In genomic region chr1:94542088-94542671, GRCh38 we compare ENCODE assay signal across 8 cellular contexts. TPM values are rescaled to one million over a fixed set of nuclear protein-coding genes. Genes with fewer than 3 reads are reported as not detected.
DNase-seq lines count a peak whose midpoint lies in the region; ATAC-seq and TF ChIP-seq lines count a peak whose summit lies in the region.

No MANE protein-coding gene starts in this region.

- H2BK12ac ChIP-seq in trophoblast cell (ENCODE audit: low read length): peak overlapping the region; percentile 90

- H3K79me1 ChIP-seq in trophoblast cell (ENCODE audit: low read length): peaks cover 17% of the 10 kb centered on the region

- H3K4me3 ChIP-seq in HEK293 (ENCODE audit: low read depth, low read length): peak overlapping the region; percentile 78
- peak overlapping the region; percentile 73 for H3K4me3 ChIP-seq in trophoblast cell (ENCODE audit: low read depth, low read length)

- H3K27ac ChIP-seq in HEK293 (ENCODE audit: extremely low read depth, low read depth, low read length) (peak overlapping the region; percentile 47; the same call in 1 of the 2 replicates), trophoblast cell (ENCODE audit: low read depth, low read length) (peak overlapping the region; percentile 95)

- peak overlapping the region; percentile 50 for H4K8ac ChIP-seq in trophoblast cell (ENCODE audit: low read depth, low read length)

- peak overlapping the region; percentile 87 for H3K9ac ChIP-seq in trophoblast cell (ENCODE audit: low read length)

- peaks cover 4% of the 10 kb centered on the region; the same call in 1 of the 2 replicates for H3K4me1 ChIP-seq in HEK293 (ENCODE audit: control insufficient read depth, insufficient read depth, low read length)
- H3K4me1 ChIP-seq in trophoblast cell (ENCODE audit: control insufficient read depth in 1 of 2, insufficient read depth in 2 of 2, low read length in 2 of 2): peaks cover 8 to 11% of the 10 kb centered on the region in 2 experiments

- no CpG with 5 or more reads among the region's 25 CpGs for WGBS in trophoblast cell (ENCODE audit: extremely low coverage, insufficient coverage, insufficient read length)

- peak overlapping the region; percentile 91 for H2AK5ac ChIP-seq in trophoblast cell (ENCODE audit: low read length)

- peak overlapping the region; percentile 87 for H3K4me2 ChIP-seq in trophoblast cell (ENCODE audit: low read length)

- no peak overlapping the region for H4K12ac ChIP-seq in trophoblast cell (ENCODE audit: low read depth, low read length)

- H3K36me3 ChIP-seq in HEK293 (ENCODE audit: control insufficient read depth in 2 of 2, insufficient read depth in 1 of 2, low read length in 2 of 2) (peaks cover 0 to 16% of the 10 kb centered on the region in 2 experiments; a peak in 1 of 3 replicates), trophoblast cell (ENCODE audit: control insufficient read depth in 1 of 2, insufficient read depth in 2 of 2, low read length in 2 of 2) (peaks cover 8 to 11% of the 10 kb centered on the region in 2 experiments)

- POLR2A ChIA-PET in HEK293 (lab: Yijun Ruan, JAX): interaction anchor here (2.0 kb wide), 1 partner anchor 18 kb away, joined by 9 read pairs; no protein-coding TSS in a partner anchor
- POLR2A ChIA-PET in activated CD8-positive, alpha-beta T cell treated with anti-CD3 and anti-CD28 coated beads for 36 hours (lab: Charles Lee): no interaction called here

- H3K27me3 ChIP-seq in trophoblast cell (ENCODE audit: insufficient read depth, low read length): no peaks in the 10 kb centered on the region

- H3K4me3 Mint-ChIP-seq in activated CD8-positive, alpha-beta T cell treated with anti-CD3 and anti-CD28 coated beads for 36 hours: peak overlapping the region; percentile 75
- H3K4me3 Mint-ChIP-seq in glutamatergic neuron (ENCODE audit: unreplicated experiment): peak overlapping the region; percentile 85

- H4K91ac ChIP-seq in trophoblast cell (ENCODE audit: low read depth, low read length): peak overlapping the region; percentile 78

- peaks cover 17% of the 10 kb centered on the region for H3K4me1 Mint-ChIP-seq in activated CD8-positive, alpha-beta T cell treated with anti-CD3 and anti-CD28 coated beads for 36 hours (ENCODE audit: low read depth)
- H3K4me1 Mint-ChIP-seq in glutamatergic neuron (ENCODE audit: low read depth, unreplicated experiment): peaks cover 8% of the 10 kb centered on the region

- no peak for TF ChIP-seq CTCF in HEK293 (tag by site-specific recombination; IDR thresholded peaks at IDR 0.05)
- TF ChIP-seq CTCF in activated CD8-positive, alpha-beta T cell treated with anti-CD3 and anti-CD28 coated beads for 36 hours (IDR thresholded peaks at IDR 0.05): no peak
- no peak for TF ChIP-seq CTCF in glutamatergic neuron (IDR thresholded peaks at IDR 0.05; ENCODE audit: partially characterized antibody, unreplicated experiment)

- H2BK120ac ChIP-seq in trophoblast cell (ENCODE audit: insufficient read depth, low read length, poor library complexity): peak overlapping the region; percentile 56

- intact Hi-C loops in activated CD8-positive, alpha-beta T cell treated with anti-CD3 and anti-CD28 coated beads for 36 hours (cut with micrococcal nuclease): no loop called here

- H3K36me3 Mint-ChIP-seq in activated CD8-positive, alpha-beta T cell treated with anti-CD3 and anti-CD28 coated beads for 36 hours (ENCODE audit: low read depth): no peaks in the 10 kb centered on the region
- H3K36me3 Mint-ChIP-seq in glutamatergic neuron (ENCODE audit: unreplicated experiment): no peaks in the 10 kb centered on the region

- peaks cover 62% of the 10 kb centered on the region for H3K27me3 Mint-ChIP-seq in activated CD8-positive, alpha-beta T cell treated with anti-CD3 and anti-CD28 coated beads for 36 hours
- peaks cover 8% of the 10 kb centered on the region for H3K27me3 Mint-ChIP-seq in glutamatergic neuron (ENCODE audit: unreplicated experiment)

- CTCF ChIA-PET in HEK293 (lab: Yijun Ruan, JAX): interaction anchor here (0.5 to 2.8 kb wide), 6 partner anchors 18 to 263 kb away, joined by 3 to 7 read pairs (median 3); no protein-coding TSS in a partner anchor
- CTCF ChIA-PET in activated CD8-positive, alpha-beta T cell treated with anti-CD3 and anti-CD28 coated beads for 36 hours (lab: Charles Lee): interaction anchor here (1.0 kb wide), 1 partner anchor 61 kb away, joined by 3 read pairs; no protein-coding TSS in a partner anchor

- H3K9me3 Mint-ChIP-seq in activated CD8-positive, alpha-beta T cell treated with anti-CD3 and anti-CD28 coated beads for 36 hours: no peaks in the 10 kb centered on the region
- H3K9me3 Mint-ChIP-seq in glutamatergic neuron (ENCODE audit: unreplicated experiment): peaks cover 2% of the 10 kb centered on the region

- H3K4ac ChIP-seq in trophoblast cell (ENCODE audit: low read depth, low read length): peak overlapping the region; percentile 97

- ATAC-seq in activated CD8-positive, alpha-beta T cell treated with anti-CD3 and anti-CD28 coated beads for 36 hours: peak; percentile 35

- H3K9me3 ChIP-seq in HEK293 (ENCODE audit: control insufficient read depth, insufficient read depth, low read depth, low read length): no peaks in the 10 kb centered on the region
- H3K9me3 ChIP-seq in trophoblast cell (ENCODE audit: insufficient read depth, low read depth, low read length): peaks cover 1% of the 10 kb centered on the region

- peak overlapping the region; percentile 68 for H3K14ac ChIP-seq in trophoblast cell (ENCODE audit: low read length)

- H2BK5ac ChIP-seq in trophoblast cell (ENCODE audit: low read depth, low read length, poor library complexity): peak overlapping the region; percentile 90

- DNase-seq in ELR (ENCODE audit: low read depth) (peak; percentile 64), glutamatergic neuron (peak; percentile 29), trophoblast cell (peak; percentile 19 to 45), GDM1 (lab: John Stamatoyannopoulos, UW) (no peak), SIG-M5 treated with dmso at 0.1 percent for 504 hours (lab: John Stamatoyannopoulos, UW; ENCODE audit: unreplicated experiment) (no peak), NCI-H2029 (lab: John Stamatoyannopoulos, UW) (no peak)
- no peak for DNase-seq in activated CD8-positive, alpha-beta T cell treated with anti-CD3 and anti-CD28 coated beads for 36 hours

- peak overlapping the region; percentile 76 for H2AFZ ChIP-seq in trophoblast cell (ENCODE audit: insufficient read depth, low read length, poor library complexity)

- peaks cover 18% of the 10 kb centered on the region for H3K79me2 ChIP-seq in trophoblast cell (ENCODE audit: control insufficient read depth, insufficient read depth, low read length, poor library complexity)

- H3K23ac ChIP-seq in trophoblast cell (ENCODE audit: low read length): no peak overlapping the region

- H3K27ac Mint-ChIP-seq in activated CD8-positive, alpha-beta T cell treated with anti-CD3 and anti-CD28 coated beads for 36 hours: no peak overlapping the region
- H3K27ac Mint-ChIP-seq in glutamatergic neuron (ENCODE audit: unreplicated experiment): no peak overlapping the region

- H3K18ac ChIP-seq in trophoblast cell (ENCODE audit: low read length): peak overlapping the region; percentile 84

TF ChIP-seq in HEK293, 187 proteins besides CTCF, POLR2A, EP300 and RAD21 (continues in another document):
- TF ChIP-seq ZNF777 (tag by site-specific recombination; IDR thresholded peaks at IDR 0.05; ENCODE audit: borderline replicate concordance) (peak; percentile 56; the same call in 1 of the 2 replicates), ZSCAN30 (tag by site-specific recombination; IDR thresholded peaks at IDR 0.05) (0 out of 2 replicates have a peak, but pooled peaks have one; percentile 24), ZEB2 (tag by site-specific recombination; IDR thresholded peaks at IDR 0.05) (peak; percentile 74), ZNF521 (tag by site-specific recombination; IDR thresholded peaks at IDR 0.05) (no peak), ZNF391 (tag by site-specific recombination; IDR thresholded peaks at IDR 0.05; ENCODE audit: borderline replicate concordance, low read depth) (no peak), ZNF16 (tag by site-specific recombination; IDR thresholded peaks at IDR 0.05; ENCODE audit: low read depth) (no peak), ZNF24 (tag by site-specific recombination; IDR thresholded peaks at IDR 0.05) (0 out of 2 replicates have a peak, but pooled peaks have one; percentile 7)
- TF ChIP-seq, protein P1, sequence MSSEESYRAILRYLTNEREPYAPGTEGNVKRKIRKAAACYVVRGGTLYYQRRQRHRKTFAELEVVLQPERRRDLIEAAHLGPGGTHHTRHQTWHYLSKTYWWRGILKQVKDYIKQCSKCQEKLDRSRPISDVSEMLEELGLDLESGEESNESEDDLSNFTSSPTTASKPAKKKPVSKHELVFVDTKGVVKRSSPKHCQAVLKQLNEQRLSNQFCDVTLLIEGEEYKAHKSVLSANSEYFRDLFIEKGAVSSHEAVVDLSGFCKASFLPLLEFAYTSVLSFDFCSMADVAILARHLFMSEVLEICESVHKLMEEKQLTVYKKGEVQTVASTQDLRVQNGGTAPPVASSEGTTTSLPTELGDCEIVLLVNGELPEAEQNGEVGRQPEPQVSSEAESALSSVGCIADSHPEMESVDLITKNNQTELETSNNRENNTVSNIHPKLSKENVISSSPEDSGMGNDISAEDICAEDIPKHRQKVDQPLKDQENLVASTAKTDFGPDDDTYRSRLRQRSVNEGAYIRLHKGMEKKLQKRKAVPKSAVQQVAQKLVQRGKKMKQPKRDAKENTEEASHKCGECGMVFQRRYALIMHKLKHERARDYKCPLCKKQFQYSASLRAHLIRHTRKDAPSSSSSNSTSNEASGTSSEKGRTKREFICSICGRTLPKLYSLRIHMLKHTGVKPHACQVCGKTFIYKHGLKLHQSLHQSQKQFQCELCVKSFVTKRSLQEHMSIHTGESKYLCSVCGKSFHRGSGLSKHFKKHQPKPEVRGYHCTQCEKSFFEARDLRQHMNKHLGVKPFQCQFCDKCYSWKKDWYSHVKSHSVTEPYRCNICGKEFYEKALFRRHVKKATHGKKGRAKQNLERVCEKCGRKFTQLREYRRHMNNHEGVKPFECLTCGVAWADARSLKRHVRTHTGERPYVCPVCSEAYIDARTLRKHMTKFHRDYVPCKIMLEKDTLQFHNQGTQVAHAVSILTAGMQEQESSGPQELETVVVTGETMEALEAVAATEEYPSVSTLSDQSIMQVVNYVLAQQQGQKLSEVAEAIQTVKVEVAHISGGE (tag by site-specific recombination; conservative IDR thresholded peaks at IDR 0.05; ENCODE audit: low read depth): peak; percentile 24; the same call in 1 of the 2 replicates

RNA-seq across cellular contexts. Expression of gene F3, which starts 0.6 kb away (rescaled TPM):
- not detected for total RNA-seq in activated CD8-positive, alpha-beta T cell treated with anti-CD3 and anti-CD28 coated beads for 36 hours
- total RNA-seq in glutamatergic neuron (ENCODE audit: unreplicated experiment): 0.93 TPM
- 43.0 and 43.9 TPM in 2 replicates for polyA plus RNA-seq in trophoblast cell (2013)

Comparison
In these comparisons a context has a peak if more than half of its experiments do, and no peak if none do; other contexts are left out.
1. DNase-seq: peak in ELR (single experiment), glutamatergic neuron (single experiment) and trophoblast cell (2 of 2); none in activated CD8-positive, alpha-beta T cell treated with anti-CD3 and anti-CD28 coated beads for 36 hours (single experiment), GDM1 (single experiment), SIG-M5 treated with dmso at 0.1 percent for 504 hours (single experiment) and NCI-H2029 (single experiment).